ENCODE assay signal across 8 cellular contexts in the genomic region with DNA sequence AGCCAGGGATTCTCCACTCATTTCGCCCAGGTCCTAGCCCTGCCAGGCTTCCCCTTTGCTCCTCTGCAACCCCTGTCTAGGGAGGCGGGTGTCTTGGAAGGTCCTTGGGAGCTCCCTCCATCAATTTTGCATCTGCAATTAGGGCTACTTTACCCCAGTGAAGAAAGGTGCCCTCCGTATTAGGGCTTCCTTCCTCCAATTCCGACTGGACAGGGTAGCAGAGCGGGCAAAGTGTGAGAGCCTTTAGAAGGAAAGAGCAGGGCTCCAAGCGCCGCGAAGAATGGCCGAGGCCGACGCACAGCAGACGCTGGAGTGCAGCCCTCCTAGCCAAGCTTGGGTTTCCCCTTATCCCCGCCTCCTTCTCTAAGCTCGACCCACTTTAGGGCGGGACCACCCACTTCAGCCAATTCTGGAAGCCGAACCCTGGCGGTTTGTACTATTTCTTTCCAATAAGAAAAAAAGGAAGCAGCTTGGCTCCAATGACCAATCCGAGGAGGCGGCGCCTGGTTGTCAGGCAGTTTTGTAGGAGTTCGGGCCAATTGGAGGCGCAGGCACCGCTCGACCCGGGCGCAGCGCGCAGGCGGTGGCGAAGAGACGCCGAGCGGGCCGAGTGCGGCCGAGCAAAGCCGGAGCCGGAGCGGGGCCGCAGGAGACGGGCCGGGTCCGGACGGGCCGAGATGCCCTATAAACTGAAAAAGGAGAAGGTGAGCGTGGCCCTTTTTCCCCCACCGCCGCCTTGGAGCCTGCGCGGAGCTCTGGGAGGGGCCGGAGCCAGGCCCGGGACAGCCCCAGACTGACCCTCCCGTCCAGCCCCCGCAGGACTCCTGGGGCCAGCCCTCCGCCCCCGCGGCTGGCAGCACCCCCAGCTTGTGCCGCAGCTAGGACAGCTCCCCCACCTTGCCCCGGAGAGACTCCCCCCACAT. TPM values are rescaled to one million over a fixed set of nuclear protein-coding genes. Genes with fewer than 3 reads are reported as not detected.
DNase-seq lines count a peak whose midpoint lies in the region; ATAC-seq and TF ChIP-seq lines count a peak whose summit lies in the region.

A gene (plus strand): TSS at position 570 of the 923 bp plus-strand sequence. CDS start 108 bp downstream, at position 678.

- H3K27ac ChIP-seq in dorsolateral prefrontal cortex (peak within 1 kb of the TSS; percentile 47 to 93 (median 85)), liver (ENCODE audit: low read depth in 1 of 2, low read length in 2 of 2) (peak within 1 kb of the TSS; percentile 74 to 77)

- under 1% methylated on average over 59 of the region's 59 CpGs for WGBS in liver

- peaks cover 56% of the 10 kb centered on the region for H3K4me1 Mint-ChIP-seq in activated CD4-positive, alpha-beta memory T cell treated with anti-CD3 and anti-CD28 coated beads for 36 hours (ENCODE audit: low read depth)

- H3K27me3 Mint-ChIP-seq in activated CD4-positive, alpha-beta memory T cell treated with anti-CD3 and anti-CD28 coated beads for 36 hours = no peaks in the 10 kb centered on the region

- H3K4me3 ChIP-seq in dorsolateral prefrontal cortex (peak within 1 kb of the TSS; percentile 65 to 97 (median 90)), liver (ENCODE audit: low read depth in 1 of 3, low read length in 3 of 3) (peak within 1 kb of the TSS; percentile 61 to 86 (median 81))

- ATAC-seq in GM19438 (IDR thresholded peaks at IDR 0.05; ENCODE audit: low read depth, unreplicated experiment) (peak; percentile 95), HG03575 (IDR thresholded peaks at IDR 0.05; ENCODE audit: extremely low read depth, insufficient number of reproducible peaks, low FRiP score, unreplicated experiment) (peak; percentile 56)

- intact Hi-C loops in activated CD4-positive, alpha-beta memory T cell treated with anti-CD3 and anti-CD28 coated beads for 36 hours (cut with micrococcal nuclease) = loop anchor here (1.0 to 2.0 kb wide), 4 partner anchors 30 to 237 kb away; a partner anchor contains a TSS
- intact Hi-C loops in dorsolateral prefrontal cortex (cut with DNase I) = loop anchor here (2.0 to 5.0 kb wide), 3 partner anchors 29 to 55 kb away; a partner anchor contains a TSS

- peak within 1 kb of the TSS; percentile 85 for H3K4me3 Mint-ChIP-seq in activated CD4-positive, alpha-beta memory T cell treated with anti-CD3 and anti-CD28 coated beads for 36 hours

- peak in 46 of 56 donors; percentile 2 to 58 (median 34) for TF ChIP-seq CTCF in dorsolateral prefrontal cortex (IDR thresholded peaks at IDR 0.05 in 54 of 56, conservative IDR thresholded peaks at IDR 0.05 in 2 of 56; ENCODE audit: low read depth in 1 of 56, partially characterized antibody in 56 of 56)
- TF ChIP-seq CTCF in liver (IDR thresholded peaks at IDR 0.05; ENCODE audit: low read depth, low read length, missing input control) = peak; percentile 30

- no peaks in the 10 kb centered on the region for H3K9me3 Mint-ChIP-seq in activated CD4-positive, alpha-beta memory T cell treated with anti-CD3 and anti-CD28 coated beads for 36 hours

- peaks cover 4% of the 10 kb centered on the region for H3K36me3 Mint-ChIP-seq in activated CD4-positive, alpha-beta memory T cell treated with anti-CD3 and anti-CD28 coated beads for 36 hours

- DNase-seq in CD1c-positive myeloid dendritic cell (ENCODE audit: extremely low spot score) (peak; percentile 99), NCI-H82 treated with DMSO at 0.1 percent for 48 hours (lab: John Stamatoyannopoulos, UW; ENCODE audit: unreplicated experiment) (peak; percentile 99), dorsolateral prefrontal cortex (peak; percentile 93 to 99 (median 98))
- peak; percentile 99 for DNase-seq in activated CD4-positive, alpha-beta memory T cell treated with anti-CD3 and anti-CD28 coated beads for 36 hours
- peak; percentile 98 for DNase-seq in stimulated activated CD4-positive, alpha-beta T cell treated with anti-CD3 and anti-CD28 coated beads, Interleukin-4, amount 100 ng/mL, for 24 hours

- H3K9ac ChIP-seq in liver (ENCODE audit: low read depth in 1 of 2, low read length in 2 of 2) = peak within 1 kb of the TSS; percentile 47 to 56

- no peaks in the 10 kb centered on the region for H3K9me3 ChIP-seq in liver (ENCODE audit: control insufficient read depth in 4 of 4, low read length in 3 of 4)

- peaks cover 5 to 26% (median 23%) of the 10 kb centered on the region in 4 donors for H3K4me1 ChIP-seq in liver (ENCODE audit: control insufficient read depth in 4 of 4, insufficient read depth in 4 of 4, low read length in 3 of 4)

- H3K36me3 ChIP-seq in liver (ENCODE audit: control insufficient read depth in 4 of 4, insufficient read depth in 3 of 4, low read depth in 1 of 4, low read length in 3 of 4) = no peaks in the 10 kb centered on the region

- peak; percentile 52 to 56 for TF ChIP-seq RAD21 in liver (IDR thresholded peaks at IDR 0.05)

- H3K27me3 ChIP-seq in dorsolateral prefrontal cortex (no peaks in the 10 kb centered on the region), liver (ENCODE audit: control insufficient read depth in 4 of 4, insufficient read depth in 4 of 4, low read length in 3 of 4) (no peaks in the 10 kb centered on the region)

- CTCF ChIA-PET in activated CD4-positive, alpha-beta memory T cell treated with anti-CD3 and anti-CD28 coated beads for 36 hours (lab: Charles Lee) = interaction anchor here (0.8 to 1.4 kb wide), 5 partner anchors 12 to 258 kb away, joined by 3 to 7 read pairs (median 4); a partner anchor contains a TSS

- POLR2A ChIA-PET in activated CD4-positive, alpha-beta memory T cell treated with anti-CD3 and anti-CD28 coated beads for 36 hours (lab: Charles Lee) = interaction anchor here (0.6 to 2.0 kb wide), 11 partner anchors 10 to 240 kb away, joined by 3 to 15 read pairs (median 4); a partner anchor contains a TSS

- H3K27ac Mint-ChIP-seq in activated CD4-positive, alpha-beta memory T cell treated with anti-CD3 and anti-CD28 coated beads for 36 hours = peak within 1 kb of the TSS; percentile 85

TF ChIP-seq in liver, 16 proteins besides CTCF, POLR2A, EP300 and RAD21:
- TF ChIP-seq YY1 (IDR thresholded peaks at IDR 0.05) (peak; percentile 86), FOXA2 (IDR thresholded peaks at IDR 0.05) (no peak), EGR1 (IDR thresholded peaks at IDR 0.05; ENCODE audit: low read depth in 2 of 2) (no peak), HNF4G (IDR thresholded peaks at IDR 0.05) (no peak), TAF1 (conservative IDR thresholded peaks at IDR 0.05) (peak; percentile 74), FOXA1 (IDR thresholded peaks at IDR 0.05) (peak; percentile 21), RXRA (IDR thresholded peaks at IDR 0.05) (peak in 1 of 2 donors; percentile 44), NR2F2 (IDR thresholded peaks at IDR 0.05) (no peak), SP1 (IDR thresholded peaks at IDR 0.05) (peak; percentile 84), HNF4A (conservative IDR thresholded peaks at IDR 0.05) (peak in 1 of 2 donors; percentile 17), GABPA (IDR thresholded peaks at IDR 0.05 in 1 of 2, conservative IDR thresholded peaks at IDR 0.05 in 1 of 2) (peak in 1 of 2 donors; percentile 61)
- TF ChIP-seq, protein P1, sequence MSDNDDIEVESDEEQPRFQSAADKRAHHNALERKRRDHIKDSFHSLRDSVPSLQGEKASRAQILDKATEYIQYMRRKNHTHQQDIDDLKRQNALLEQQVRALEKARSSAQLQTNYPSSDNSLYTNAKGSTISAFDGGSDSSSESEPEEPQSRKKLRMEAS (IDR thresholded peaks at IDR 0.05) = no peak
- TF ChIP-seq, protein P2, sequence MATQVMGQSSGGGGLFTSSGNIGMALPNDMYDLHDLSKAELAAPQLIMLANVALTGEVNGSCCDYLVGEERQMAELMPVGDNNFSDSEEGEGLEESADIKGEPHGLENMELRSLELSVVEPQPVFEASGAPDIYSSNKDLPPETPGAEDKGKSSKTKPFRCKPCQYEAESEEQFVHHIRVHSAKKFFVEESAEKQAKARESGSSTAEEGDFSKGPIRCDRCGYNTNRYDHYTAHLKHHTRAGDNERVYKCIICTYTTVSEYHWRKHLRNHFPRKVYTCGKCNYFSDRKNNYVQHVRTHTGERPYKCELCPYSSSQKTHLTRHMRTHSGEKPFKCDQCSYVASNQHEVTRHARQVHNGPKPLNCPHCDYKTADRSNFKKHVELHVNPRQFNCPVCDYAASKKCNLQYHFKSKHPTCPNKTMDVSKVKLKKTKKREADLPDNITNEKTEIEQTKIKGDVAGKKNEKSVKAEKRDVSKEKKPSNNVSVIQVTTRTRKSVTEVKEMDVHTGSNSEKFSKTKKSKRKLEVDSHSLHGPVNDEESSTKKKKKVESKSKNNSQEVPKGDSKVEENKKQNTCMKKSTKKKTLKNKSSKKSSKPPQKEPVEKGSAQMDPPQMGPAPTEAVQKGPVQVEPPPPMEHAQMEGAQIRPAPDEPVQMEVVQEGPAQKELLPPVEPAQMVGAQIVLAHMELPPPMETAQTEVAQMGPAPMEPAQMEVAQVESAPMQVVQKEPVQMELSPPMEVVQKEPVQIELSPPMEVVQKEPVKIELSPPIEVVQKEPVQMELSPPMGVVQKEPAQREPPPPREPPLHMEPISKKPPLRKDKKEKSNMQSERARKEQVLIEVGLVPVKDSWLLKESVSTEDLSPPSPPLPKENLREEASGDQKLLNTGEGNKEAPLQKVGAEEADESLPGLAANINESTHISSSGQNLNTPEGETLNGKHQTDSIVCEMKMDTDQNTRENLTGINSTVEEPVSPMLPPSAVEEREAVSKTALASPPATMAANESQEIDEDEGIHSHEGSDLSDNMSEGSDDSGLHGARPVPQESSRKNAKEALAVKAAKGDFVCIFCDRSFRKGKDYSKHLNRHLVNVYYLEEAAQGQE (IDR thresholded peaks at IDR 0.05) = peak; percentile 58

RNA-seq across cellular contexts. Expression of the gene that starts here (rescaled TPM):
- 10 to 100 TPM; 59.1 to 60.2 TPM for total RNA-seq in activated CD4-positive, alpha-beta memory T cell treated with anti-CD3 and anti-CD28 coated beads for 36 hours
- 10 to 100 TPM; 37.6 to 92.6 (median 66.9) TPM for total RNA-seq in dorsolateral prefrontal cortex
- 10 to 100 TPM; 12.9 to 13.9 TPM for total RNA-seq in liver
- 10 to 100 TPM in 1 of 2 donors, 1 to 10 TPM in 1; 6.7 to 13.5 TPM for polyA plus RNA-seq in liver

Comparison
In these comparisons a context has a peak if more than half of its experiments do, and no peak if none do; other contexts are left out.
1. Peak in every context shown above with its lines: DNase-seq, ATAC-seq, H3K4me3 ChIP-seq and H3K27ac ChIP-seq.